18 cellular contexts compared by ENCODE assay signal in genomic region chr14:75201087-75201486, GRCh38. TPM values are rescaled to one million over a fixed set of nuclear protein-coding genes. Genes with fewer than 3 reads are reported as not detected.
A peak's percentile ranks its signal among the peaks of the same experiment; 100 is the strongest.
DNase-seq lines count a peak whose midpoint lies in the region; ATAC-seq and TF ChIP-seq lines count a peak whose summit lies in the region.
"Had no signal": no experiment of that assay in that cellular context is flagged by ENCODE, and none has a peak within 500 bp of the region (broad histone marks: within the 10 kb centered on the region; RNA-seq: fewer than 3 reads in every experiment).

No MANE protein-coding gene starts in this region.

- TF ChIP-seq POLR2A in body of pancreas (IDR thresholded peaks at IDR 0.05) (no peak), upper lobe of left lung (IDR thresholded peaks at IDR 0.05) (no peak)

- intact Hi-C loops in body of pancreas (cut with DNase I): no loop called here

- WGBS in body of pancreas, 2 donors: 23 to 28% methylated on average over 6 of the region's 6 CpGs
- WGBS in upper lobe of left lung, 2 donors: 64 to 72% methylated on average over 6 of the region's 6 CpGs

- no peaks in the 10 kb centered on the region for H3K9me3 ChIP-seq in body of pancreas
- H3K9me3 ChIP-seq in mucosa of rectum (ENCODE audit: control insufficient read depth in 2 of 2, low read length in 2 of 2): no peaks in the 10 kb centered on the region
- no peaks in the 10 kb centered on the region for H3K9me3 ChIP-seq in upper lobe of left lung
- H3K9me3 ChIP-seq: esophagus muscularis mucosa, SJCRH30 had no signal

- H3K27ac ChIP-seq in body of pancreas: peak overlapping the region; percentile 78 to 92 (median 88)
- H3K27ac ChIP-seq in mucosa of rectum (ENCODE audit: low read depth in 2 of 2, low read length in 2 of 2): peak overlapping the region; percentile 90 to 97
- peak overlapping the region in 3 of 4 donors; percentile 10 to 59 (median 31) for H3K27ac ChIP-seq in upper lobe of left lung
- H3K27ac ChIP-seq: esophagus muscularis mucosa, SJCRH30 had no signal

- H3K9ac ChIP-seq in mucosa of rectum (ENCODE audit: low read depth in 1 of 2, low read length in 2 of 2): peak overlapping the region; percentile 18 to 61

- H3K4me3 ChIP-seq in body of pancreas (no peak overlapping the region), mucosa of rectum (ENCODE audit: low read length in 2 of 2) (no peak overlapping the region), upper lobe of left lung (no peak overlapping the region)
- H3K4me3 ChIP-seq: esophagus muscularis mucosa, SJCRH30 had no signal

- DNase-seq in DMS53 (lab: John Stamatoyannopoulos, UW) (peak; percentile 26), DMS53 treated with DMSO at 0.1 percent for 48 hours (lab: John Stamatoyannopoulos, UW; ENCODE audit: unreplicated experiment) (no peak), body of pancreas (peak in 2 of 4 donors; percentile 23 to 28), upper lobe of left lung (no peak), SHP77 (lab: John Stamatoyannopoulos, UW) (no peak), DMS 273 (lab: John Stamatoyannopoulos, UW; ENCODE audit: unreplicated experiment) (no peak), SHP77 treated with DMSO at 0.1 percent for 48 hours (lab: John Stamatoyannopoulos, UW) (no peak)
- DNase-seq: activated CD8-positive, alpha-beta memory T cell treated with anti-CD3 and anti-CD28 coated beads for 24 hours; activated naive CD4-positive, alpha-beta T cell treated with Interleukin-2 at 50 U/mL for 16 hours; activated T-cell treated with anti-CD3 and anti-CD28 coated beads, Interleukin-2, amount 50 U/mL, for 4 hours; amygdala; central memory CD4-positive, alpha-beta T cell; natural killer cell; SJCRH30; stimulated activated CD4-positive, alpha-beta T cell treated with anti-CD3 and anti-CD28 coated beads, Interleukin-2, amount 100 ng/mL, for 48 hours; stimulated activated naive CD8-positive, alpha-beta T cell treated with anti-CD3 and anti-CD28 coated beads, Interleukin-15, Interleukin-2, amounts not matched to agents 100 U/mL and 50 U/mL, for 24 hours had no signal

- peaks cover 53% of the 10 kb centered on the region for H3K4me1 ChIP-seq in body of pancreas
- peaks cover 33 to 58% of the 10 kb centered on the region in 2 donors for H3K4me1 ChIP-seq in mucosa of rectum (ENCODE audit: control insufficient read depth in 2 of 2, insufficient read depth in 2 of 2, low read length in 2 of 2)
- H3K4me1 ChIP-seq in upper lobe of left lung: peaks cover 12 to 28% (median 21%) of the 10 kb centered on the region in 4 donors
- H3K4me1 ChIP-seq: SJCRH30 had no signal

- peak; percentile 43 for ATAC-seq in body of pancreas
- no peak for ATAC-seq in upper lobe of left lung (ENCODE audit: low FRiP score in 2 of 2)
- ATAC-seq: activated T-cell treated with anti-CD3 and anti-CD28 coated beads, Interleukin-2, amount 50 U/mL, for 4 hours; natural killer cell; stimulated activated naive CD8-positive, alpha-beta T cell treated with anti-CD3 and anti-CD28 coated beads, Interleukin-15, Interleukin-2, amounts not matched to agents 100 U/mL and 50 U/mL, for 24 hours had no signal

- H3K27me3 ChIP-seq in body of pancreas (no peaks in the 10 kb centered on the region), mucosa of rectum (ENCODE audit: control insufficient read depth in 2 of 2, insufficient read depth in 2 of 2, low read length in 2 of 2) (no peaks in the 10 kb centered on the region), upper lobe of left lung (no peaks in the 10 kb centered on the region)
- H3K27me3 ChIP-seq: esophagus muscularis mucosa had no signal

- TF ChIP-seq CTCF in body of pancreas (IDR thresholded peaks at IDR 0.05) (no peak), upper lobe of left lung (IDR thresholded peaks at IDR 0.05) (no peak)

- no peak for TF ChIP-seq EP300 in upper lobe of left lung (IDR thresholded peaks at IDR 0.05)

- H3K36me3 ChIP-seq in body of pancreas (replicated peaks in 1 of 2; ENCODE audit: insufficient read depth in 1 of 2, low read depth in 2 of 2) (no peaks in the 10 kb centered on the region), mucosa of rectum (ENCODE audit: control insufficient read depth in 2 of 2, insufficient read depth in 2 of 2, low read length in 2 of 2) (no peaks in the 10 kb centered on the region), upper lobe of left lung (no peaks in the 10 kb centered on the region)
- H3K36me3 ChIP-seq: esophagus muscularis mucosa, SJCRH30 had no signal

RNA-seq across cellular contexts. Expression of gene TMED10, which starts 24.7 kb away (rescaled TPM):
- total RNA-seq in body of pancreas (100 to 1,000 TPM; 150 to 243 TPM), upper lobe of left lung (100 to 1,000 TPM in 4 of 6 donors, 10 to 100 TPM in 2; 72.3 to 314 (median 186) TPM)

Comparison
In these comparisons a context has a peak if more than half of its experiments do, and no peak if none do; other contexts are left out.
1. H3K27ac ChIP-seq: peak in every context shown above with its lines; median percentile 94 in mucosa of rectum; 88 in body of pancreas; 31 in upper lobe of left lung.